In genomic region chr1:51359860-51360259, GRCh38 we compare ENCODE assay signal across 3 cellular contexts.
"Had no signal": no experiment of that assay in that cellular context is flagged by ENCODE, and none has a peak within 500 bp of the region (broad histone marks: within the 10 kb centered on the region; RNA-seq: fewer than 3 reads in every experiment).

No MANE protein-coding gene starts in this region.

- DNase-seq: GDM1, GF-D8 had no signal

- H3K4me3 ChIP-seq: GM12878 had no signal

- ATAC-seq: GM12878 had no signal
